2 cellular contexts compared by ENCODE assay signal in the genomic region with DNA sequence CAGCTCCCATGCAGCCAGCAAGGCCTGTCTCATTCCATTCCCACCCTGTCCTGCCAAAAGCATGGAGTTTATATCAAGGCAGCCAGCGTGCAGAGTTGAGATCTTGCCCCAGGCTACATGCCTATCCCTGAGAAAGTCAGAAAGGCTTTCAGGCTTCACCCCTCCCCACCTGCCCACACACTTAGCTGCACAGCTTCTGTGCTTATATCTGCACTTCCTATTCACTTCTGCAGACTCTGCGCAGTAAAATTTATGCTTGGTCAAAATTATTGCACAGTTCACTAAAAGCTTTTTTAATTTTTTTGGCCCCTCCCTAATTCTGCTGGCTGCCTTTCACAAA.
TF ChIP-seq lines count a peak whose summit lies in the region.

No MANE protein-coding gene starts in this region.

TF ChIP-seq in GM23338, 12 proteins besides CTCF, POLR2A, EP300 and RAD21:
- no peak for TF ChIP-seq EZH2phosphoT487 (IDR thresholded peaks at IDR 0.05; ENCODE audit: unreplicated experiment)
- no peak for TF ChIP-seq ZNF331 (CRISPR knock-in tag; IDR thresholded peaks at IDR 0.05; ENCODE audit: low read depth)
- TF ChIP-seq CREB1 (CRISPR knock-in tag; IDR thresholded peaks at IDR 0.05; ENCODE audit: low read depth): no peak
- no peak for TF ChIP-seq STAT1 (IDR thresholded peaks at IDR 0.05; ENCODE audit: unreplicated experiment)
- TF ChIP-seq POLR2AphosphoS5 (IDR thresholded peaks at IDR 0.05; ENCODE audit: low read depth): no peak
- TF ChIP-seq, protein P1, sequence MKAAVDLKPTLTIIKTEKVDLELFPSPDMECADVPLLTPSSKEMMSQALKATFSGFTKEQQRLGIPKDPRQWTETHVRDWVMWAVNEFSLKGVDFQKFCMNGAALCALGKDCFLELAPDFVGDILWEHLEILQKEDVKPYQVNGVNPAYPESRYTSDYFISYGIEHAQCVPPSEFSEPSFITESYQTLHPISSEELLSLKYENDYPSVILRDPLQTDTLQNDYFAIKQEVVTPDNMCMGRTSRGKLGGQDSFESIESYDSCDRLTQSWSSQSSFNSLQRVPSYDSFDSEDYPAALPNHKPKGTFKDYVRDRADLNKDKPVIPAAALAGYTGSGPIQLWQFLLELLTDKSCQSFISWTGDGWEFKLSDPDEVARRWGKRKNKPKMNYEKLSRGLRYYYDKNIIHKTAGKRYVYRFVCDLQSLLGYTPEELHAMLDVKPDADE (IDR thresholded peaks at IDR 0.05): no peak
- no peak for TF ChIP-seq EZH2 (IDR thresholded peaks at IDR 0.05; ENCODE audit: low read depth, unreplicated experiment)
- TF ChIP-seq, protein P2, sequence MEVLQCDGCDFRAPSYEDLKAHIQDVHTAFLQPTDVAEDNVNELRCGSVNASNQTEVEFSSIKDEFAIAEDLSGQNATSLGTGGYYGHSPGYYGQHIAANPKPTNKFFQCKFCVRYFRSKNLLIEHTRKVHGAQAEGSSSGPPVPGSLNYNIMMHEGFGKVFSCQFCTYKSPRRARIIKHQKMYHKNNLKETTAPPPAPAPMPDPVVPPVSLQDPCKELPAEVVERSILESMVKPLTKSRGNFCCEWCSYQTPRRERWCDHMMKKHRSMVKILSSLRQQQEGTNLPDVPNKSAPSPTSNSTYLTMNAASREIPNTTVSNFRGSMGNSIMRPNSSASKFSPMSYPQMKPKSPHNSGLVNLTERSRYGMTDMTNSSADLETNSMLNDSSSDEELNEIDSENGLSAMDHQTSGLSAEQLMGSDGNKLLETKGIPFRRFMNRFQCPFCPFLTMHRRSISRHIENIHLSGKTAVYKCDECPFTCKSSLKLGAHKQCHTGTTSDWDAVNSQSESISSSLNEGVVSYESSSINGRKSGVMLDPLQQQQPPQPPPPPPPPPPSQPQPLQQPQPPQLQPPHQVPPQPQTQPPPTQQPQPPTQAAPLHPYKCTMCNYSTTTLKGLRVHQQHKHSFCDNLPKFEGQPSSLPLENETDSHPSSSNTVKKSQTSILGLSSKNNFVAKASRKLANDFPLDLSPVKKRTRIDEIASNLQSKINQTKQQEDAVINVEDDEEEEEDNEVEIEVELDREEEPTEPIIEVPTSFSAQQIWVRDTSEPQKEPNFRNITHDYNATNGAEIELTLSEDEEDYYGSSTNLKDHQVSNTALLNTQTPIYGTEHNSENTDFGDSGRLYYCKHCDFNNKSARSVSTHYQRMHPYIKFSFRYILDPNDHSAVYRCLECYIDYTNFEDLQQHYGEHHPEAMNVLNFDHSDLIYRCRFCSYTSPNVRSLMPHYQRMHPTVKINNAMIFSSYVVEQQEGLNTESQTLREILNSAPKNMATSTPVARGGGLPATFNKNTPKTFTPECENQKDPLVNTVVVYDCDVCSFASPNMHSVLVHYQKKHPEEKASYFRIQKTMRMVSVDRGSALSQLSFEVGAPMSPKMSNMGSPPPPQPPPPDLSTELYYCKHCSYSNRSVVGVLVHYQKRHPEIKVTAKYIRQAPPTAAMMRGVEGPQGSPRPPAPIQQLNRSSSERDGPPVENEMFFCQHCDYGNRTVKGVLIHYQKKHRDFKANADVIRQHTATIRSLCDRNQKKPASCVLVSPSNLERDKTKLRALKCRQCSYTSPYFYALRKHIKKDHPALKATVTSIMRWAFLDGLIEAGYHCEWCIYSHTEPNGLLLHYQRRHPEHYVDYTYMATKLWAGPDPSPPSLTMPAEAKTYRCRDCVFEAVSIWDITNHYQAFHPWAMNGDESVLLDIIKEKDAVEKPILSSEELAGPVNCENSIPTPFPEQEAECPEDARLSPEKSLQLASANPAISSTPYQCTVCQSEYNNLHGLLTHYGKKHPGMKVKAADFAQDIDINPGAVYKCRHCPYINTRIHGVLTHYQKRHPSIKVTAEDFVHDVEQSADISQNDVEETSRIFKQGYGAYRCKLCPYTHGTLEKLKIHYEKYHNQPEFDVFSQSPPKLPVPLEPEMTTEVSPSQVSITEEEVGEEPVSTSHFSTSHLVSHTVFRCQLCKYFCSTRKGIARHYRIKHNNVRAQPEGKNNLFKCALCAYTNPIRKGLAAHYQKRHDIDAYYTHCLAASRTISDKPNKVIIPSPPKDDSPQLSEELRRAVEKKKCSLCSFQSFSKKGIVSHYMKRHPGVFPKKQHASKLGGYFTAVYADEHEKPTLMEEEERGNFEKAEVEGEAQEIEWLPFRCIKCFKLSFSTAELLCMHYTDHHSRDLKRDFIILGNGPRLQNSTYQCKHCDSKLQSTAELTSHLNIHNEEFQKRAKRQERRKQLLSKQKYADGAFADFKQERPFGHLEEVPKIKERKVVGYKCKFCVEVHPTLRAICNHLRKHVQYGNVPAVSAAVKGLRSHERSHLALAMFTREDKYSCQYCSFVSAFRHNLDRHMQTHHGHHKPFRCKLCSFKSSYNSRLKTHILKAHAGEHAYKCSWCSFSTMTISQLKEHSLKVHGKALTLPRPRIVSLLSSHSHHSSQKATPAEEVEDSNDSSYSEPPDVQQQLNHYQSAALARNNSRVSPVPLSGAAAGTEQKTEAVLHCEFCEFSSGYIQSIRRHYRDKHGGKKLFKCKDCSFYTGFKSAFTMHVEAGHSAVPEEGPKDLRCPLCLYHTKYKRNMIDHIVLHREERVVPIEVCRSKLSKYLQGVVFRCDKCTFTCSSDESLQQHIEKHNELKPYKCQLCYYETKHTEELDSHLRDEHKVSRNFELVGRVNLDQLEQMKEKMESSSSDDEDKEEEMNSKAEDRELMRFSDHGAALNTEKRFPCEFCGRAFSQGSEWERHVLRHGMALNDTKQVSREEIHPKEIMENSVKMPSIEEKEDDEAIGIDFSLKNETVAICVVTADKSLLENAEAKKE (CRISPR knock-in tag; IDR thresholded peaks at IDR 0.05): no peak
- TF ChIP-seq ZNF114 (CRISPR knock-in tag; IDR thresholded peaks at IDR 0.05): no peak
- no peak for TF ChIP-seq NANOG (IDR thresholded peaks at IDR 0.05; ENCODE audit: borderline replicate concordance)

TF ChIP-seq in H1, 55 proteins besides CTCF, POLR2A, EP300 and RAD21:
- TF ChIP-seq CHD1 (IDR thresholded peaks at IDR 0.05; ENCODE audit: low read depth, low read length) (no peak), RBBP5 (IDR thresholded peaks at IDR 0.05; ENCODE audit: borderline replicate concordance, low read depth, low read length) (no peak), GABPA (IDR thresholded peaks at IDR 0.05; ENCODE audit: borderline replicate concordance, insufficient read depth, low read length) (no peak), BCL11A (IDR thresholded peaks at IDR 0.05; ENCODE audit: low read depth in 2 of 2, low read length in 2 of 2) (no peak), NANOG (IDR thresholded peaks at IDR 0.05; ENCODE audit: insufficient read depth, low read depth, low read length, poor library complexity, severe bottlenecking) (no peak), CBX8 (IDR thresholded peaks at IDR 0.05; ENCODE audit: borderline replicate concordance, low read depth, low read length) (no peak), CTBP2 (IDR thresholded peaks at IDR 0.05; ENCODE audit: borderline replicate concordance, insufficient read depth, insufficient read length, low read length) (no peak), PHF8 (conservative IDR thresholded peaks at IDR 0.05; ENCODE audit: low read depth, low read length) (no peak), NRF1 (IDR thresholded peaks at IDR 0.05; ENCODE audit: low read depth, low read length) (no peak), TEAD4 (IDR thresholded peaks at IDR 0.05; ENCODE audit: low read depth, low read length) (no peak), MAFK (IDR thresholded peaks at IDR 0.05; ENCODE audit: low read depth, low read length) (no peak), JUN (IDR thresholded peaks at IDR 0.05; ENCODE audit: low read depth, low read length) (no peak), TCF12 (IDR thresholded peaks at IDR 0.05; ENCODE audit: low read depth, low read length) (no peak), SIX5 (IDR thresholded peaks at IDR 0.05; ENCODE audit: low read depth, low read length) (no peak), ASH2L (IDR thresholded peaks at IDR 0.05; ENCODE audit: low read length) (no peak), ATF2 (IDR thresholded peaks at IDR 0.05; ENCODE audit: low read length) (no peak), BRCA1 (IDR thresholded peaks at IDR 0.05; ENCODE audit: low read depth, low read length) (no peak)
- TF ChIP-seq, protein P3, sequence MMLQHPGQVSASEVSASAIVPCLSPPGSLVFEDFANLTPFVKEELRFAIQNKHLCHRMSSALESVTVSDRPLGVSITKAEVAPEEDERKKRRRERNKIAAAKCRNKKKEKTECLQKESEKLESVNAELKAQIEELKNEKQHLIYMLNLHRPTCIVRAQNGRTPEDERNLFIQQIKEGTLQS (IDR thresholded peaks at IDR 0.05; ENCODE audit: insufficient read depth, low read depth, low read length): no peak
